In the genomic region with DNA sequence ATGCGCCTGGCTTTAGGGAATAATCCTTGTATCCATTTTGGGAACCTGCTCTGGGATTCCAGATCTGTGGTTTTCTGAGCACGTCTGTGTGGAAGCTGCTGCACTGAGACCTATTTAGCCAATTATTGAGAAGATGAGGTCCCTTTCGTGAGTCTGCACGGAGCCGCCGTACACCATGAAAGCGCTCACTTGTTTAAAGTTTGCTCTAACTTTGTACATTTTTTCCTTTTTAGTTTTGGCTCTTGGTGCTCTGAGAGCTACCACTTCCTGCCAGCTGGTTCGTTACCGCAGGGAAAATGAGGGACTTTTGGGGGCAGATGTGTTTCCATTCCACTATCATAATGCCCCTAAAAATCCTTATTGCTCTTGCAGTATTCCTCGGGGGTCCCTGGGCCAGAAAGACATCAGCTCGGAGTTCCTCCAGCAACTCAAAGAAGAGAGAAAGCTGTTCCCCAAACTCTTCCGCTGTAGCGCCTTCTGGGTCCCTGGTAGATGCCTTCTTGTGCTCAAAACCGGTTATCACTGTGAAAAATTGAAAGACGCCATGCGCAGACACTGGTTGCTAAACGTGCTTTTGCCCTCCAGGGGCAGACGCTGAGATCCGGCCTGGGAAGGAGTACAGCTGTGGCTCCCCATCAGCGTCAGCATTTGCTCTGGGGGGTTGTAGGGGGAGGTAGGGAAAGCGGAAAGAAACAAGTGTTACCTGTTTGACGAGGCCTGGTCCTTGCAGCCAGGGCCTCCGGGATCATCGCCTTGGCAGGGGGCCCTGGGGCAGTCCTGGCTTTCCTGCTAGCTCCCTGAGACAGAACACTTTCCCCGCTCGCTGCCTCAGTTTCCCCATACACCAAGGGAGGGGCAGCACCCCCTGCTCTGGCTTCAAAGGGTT, we compare ENCODE assay signal across 7 cellular contexts.
A peak's percentile ranks its signal among the peaks of the same experiment; 100 is the strongest.
DNase-seq lines count a peak whose midpoint lies in the region; ATAC-seq, FAIRE-seq and TF ChIP-seq lines count a peak whose summit lies in the region.

No MANE protein-coding gene starts in this region.

- H3K4me1 ChIP-seq in Panc1 (ENCODE audit: control insufficient read depth, insufficient read depth, low read length), result peaks cover 74% of the 10 kb centered on the region

- DNase-seq in GM18507 (ENCODE audit: extremely low spot score, insufficient read length, low read depth), result no peak
- no peak for DNase-seq in Panc1 (ENCODE audit: low read depth, low spot score)
- peak; percentile 17 for DNase-seq in epidermal melanocyte (ENCODE audit: insufficient read length, low spot score)
- DNase-seq in stimulated activated CD4-positive, alpha-beta T cell treated with anti-CD3 and anti-CD28 coated beads, Interleukin-4, amount 100 ng/mL, for 24 hours, result peak; percentile 17
- DNase-seq in SHP77 treated with DMSO at 0.1 percent for 48 hours (lab: John Stamatoyannopoulos, UW), result no peak
- DNase-seq in AML-193 (lab: John Stamatoyannopoulos, UW), result no peak

- H3K36me3 ChIP-seq in Panc1 (ENCODE audit: control insufficient read depth, insufficient read depth, low read length), result no peaks in the 10 kb centered on the region

- ATAC-seq in Panc1 (no peak), GM18858 (IDR thresholded peaks at IDR 0.05; ENCODE audit: unreplicated experiment) (no peak)

- no peak; the same call in 1 of the 2 replicates for TF ChIP-seq CTCF in Panc1 (IDR thresholded peaks at IDR 0.05)

- CTCF ChIA-PET in Panc1 (lab: Charles Lee), result interaction anchor here (0.9 kb wide), 1 partner anchor 390 kb away, joined by 3 read pairs; a partner anchor contains a TSS

- POLR2A ChIA-PET in Panc1 (lab: Charles Lee), result no interaction called here

- H3K4me3 ChIP-seq in Panc1 (ENCODE audit: low read depth in 2 of 2, low read length in 2 of 2), result peak overlapping the region; percentile 19 to 38; a peak in 3 of 4 replicates

- no peaks in the 10 kb centered on the region for H3K27me3 ChIP-seq in Panc1 (ENCODE audit: control insufficient read depth, insufficient read depth, low read length)

- peak; percentile 62 for FAIRE-seq in GM18507 (lab: Jason Lieb, UNC)

- in situ Hi-C loops in Panc1 (cut with HindIII; ENCODE audit: low pct_unique_long_range_greater_than_20kb, low sequenced_read_pairs), result no loop called here

- H3K9me3 ChIP-seq in Panc1 (ENCODE audit: control insufficient read depth, insufficient read depth, low read depth, low read length), result no peaks in the 10 kb centered on the region

- intact Hi-C loops in Panc1 (cut with micrococcal nuclease; ENCODE audit: unreplicated experiment), result no loop called here

- peak overlapping the region; percentile 93 for H3K27ac ChIP-seq in Panc1 (ENCODE audit: low read length)

- no TSS peak for BruUV-seq in Panc1 (replicated peaks; lab: Mats Ljungman, UMichigan)

Comparison
In these comparisons a context has a peak if more than half of its experiments do, and no peak if none do; other contexts are left out.
1. DNase-seq: peak in epidermal melanocyte (single experiment) and stimulated activated CD4-positive, alpha-beta T cell treated with anti-CD3 and anti-CD28 coated beads, Interleukin-4, amount 100 ng/mL, for 24 hours (single experiment); none in GM18507 (single experiment), Panc1 (single experiment), SHP77 treated with DMSO at 0.1 percent for 48 hours (single experiment) and AML-193 (0 of 2).